Comparison of ENCODE assay signal across 8 cellular contexts in genomic region chrX:48521353-48522243, GRCh38. TPM values are rescaled to one million over a fixed set of nuclear protein-coding genes. Genes with fewer than 3 reads are reported as not detected.
A peak's percentile ranks its signal among the peaks of the same experiment; 100 is the strongest.
DNase-seq lines count a peak whose midpoint lies in the region; FAIRE-seq and TF ChIP-seq lines count a peak whose summit lies in the region.

TSS of gene EBP (plus strand) at chrX:48521808. CDS start at chrX:48523772, 1,964 bp downstream.

- peak; percentile 85 for DNase-seq in GF-D8 (lab: John Stamatoyannopoulos, UW)
- peak; percentile 56 for DNase-seq in HFF-Myc (ENCODE audit: extremely low read depth, low read depth)
- peak; percentile 96 for DNase-seq in NAMALWA (ENCODE audit: low spot score)
- DNase-seq in SK-MEL-5 (ENCODE audit: low read depth, low spot score): peak; percentile 92
- DNase-seq in activated naive CD4-positive, alpha-beta T cell (lab: John Stamatoyannopoulos, UW): peak; percentile 76 to 86 (median 82)
- peak; percentile 76 to 85 for DNase-seq in frontal cortex (ENCODE audit: low spot score in 2 of 2)

- no peak for FAIRE-seq in frontal cortex (lab: Jason Lieb, UNC)

- H3K4me1 ChIP-seq in neutrophil (ENCODE audit: control insufficient read depth in 1 of 2, insufficient read depth in 1 of 2, low read depth in 1 of 2, low read length in 1 of 2): peaks cover 5 to 21% of the 10 kb centered on the region in 2 experiments

- H3K9me3 ChIP-seq in neutrophil: no peaks in the 10 kb centered on the region

- in situ Hi-C loops in SK-MEL-5 (cut with HindIII; ENCODE audit: low pct_unique_long_range_greater_than_20kb, low sequenced_read_pairs): no loop called here

- H3K27ac ChIP-seq in neutrophil: peak within 1 kb of the TSS; percentile 79

- TF ChIP-seq CTCF in HFF-Myc (IDR thresholded peaks at IDR 0.05; ENCODE audit: low read depth, low read length, missing control alignments) (no peak), neutrophil (IDR thresholded peaks at IDR 0.05) (no peak), subcutaneous adipose tissue (IDR thresholded peaks at IDR 0.05; ENCODE audit: low read depth) (no peak)

- H3K36me3 ChIP-seq in neutrophil: no peaks in the 10 kb centered on the region

- H3K27me3 ChIP-seq in neutrophil: no peaks in the 10 kb centered on the region

- H3K4me3 ChIP-seq in HFF-Myc (replicated peaks; ENCODE audit: low read depth, low read length): peak within 1 kb of the TSS; percentile 70
- H3K4me3 ChIP-seq in neutrophil (ENCODE audit: low read depth in 1 of 2, low read length in 1 of 2): peak within 1 kb of the TSS; percentile 68 to 76

RNA-seq across cellular contexts. Expression of gene EBP, which starts in this region (rescaled TPM):
- 50.2 and 53.6 TPM in 2 replicates for total RNA-seq in SK-MEL-5 (2014; rRNA removed; shearing (Covaris generic))
- 49.7 and 72.1 TPM in 2 replicates for polyA plus RNA-seq in SK-MEL-5 (2015; cell fraction: cytosol; rRNA removed)
- 26.4 and 33.8 TPM in 2 replicates for polyA plus RNA-seq in SK-MEL-5 (2015; cell fraction: nucleus; rRNA removed)
- total RNA-seq in frontal cortex (53.4 TPM), subcutaneous adipose tissue (10 to 100 TPM in 3 of 4 donors, 1 to 10 TPM in 1; 6.0 to 33.5 (median 15.3) TPM)

Comparison
In these comparisons a context has a peak if more than half of its experiments do, and no peak if none do; other contexts are left out.
1. Peak in every context shown above with its lines: DNase-seq, H3K4me3 ChIP-seq and H3K27ac ChIP-seq.